In genomic region chr3:78994174-78995027, GRCh38 we compare ENCODE assay signal across 1 cellular context.
TF ChIP-seq lines count a peak whose summit lies in the region.

No MANE protein-coding gene starts in this region.

TF ChIP-seq in HEK293, 187 proteins besides CTCF, POLR2A, EP300 and RAD21 (continued from another document and continues in another):
- peak; percentile 66 for TF ChIP-seq INSM2 (tag by site-specific recombination; IDR thresholded peaks at IDR 0.05)
- no peak for TF ChIP-seq ZNF302 (tag by site-specific recombination; IDR thresholded peaks at IDR 0.05; ENCODE audit: low read depth)
- no peak for TF ChIP-seq ZNF169 (tag by site-specific recombination; IDR thresholded peaks at IDR 0.05)
- TF ChIP-seq ZNF211 (tag by site-specific recombination; IDR thresholded peaks at IDR 0.05; ENCODE audit: low read depth) = no peak
- TF ChIP-seq EGR2 (tag by site-specific recombination; IDR thresholded peaks at IDR 0.05; ENCODE audit: low read depth) = no peak
- no peak for TF ChIP-seq KLF1 (tag by site-specific recombination; IDR thresholded peaks at IDR 0.05)
- peak; percentile 90 for TF ChIP-seq OSR2 (tag by site-specific recombination; IDR thresholded peaks at IDR 0.05)
- no peak for TF ChIP-seq ELK4 (IDR thresholded peaks at IDR 0.05; ENCODE audit: borderline replicate concordance, low read depth, low read length)
- TF ChIP-seq MEIS1 (CRISPR knock-in tag; IDR thresholded peaks at IDR 0.05; ENCODE audit: borderline replicate concordance) = no peak
- TF ChIP-seq, protein P1, sequence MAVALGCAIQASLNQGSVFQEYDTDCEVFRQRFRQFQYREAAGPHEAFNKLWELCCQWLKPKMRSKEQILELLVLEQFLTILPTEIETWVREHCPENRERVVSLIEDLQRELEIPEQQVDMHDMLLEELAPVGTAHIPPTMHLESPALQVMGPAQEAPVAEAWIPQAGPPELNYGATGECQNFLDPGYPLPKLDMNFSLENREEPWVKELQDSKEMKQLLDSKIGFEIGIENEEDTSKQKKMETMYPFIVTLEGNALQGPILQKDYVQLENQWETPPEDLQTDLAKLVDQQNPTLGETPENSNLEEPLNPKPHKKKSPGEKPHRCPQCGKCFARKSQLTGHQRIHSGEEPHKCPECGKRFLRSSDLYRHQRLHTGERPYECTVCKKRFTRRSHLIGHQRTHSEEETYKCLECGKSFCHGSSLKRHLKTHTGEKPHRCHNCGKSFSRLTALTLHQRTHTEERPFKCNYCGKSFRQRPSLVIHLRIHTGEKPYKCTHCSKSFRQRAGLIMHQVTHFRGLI (tag by site-specific recombination; IDR thresholded peaks at IDR 0.05) = 0 out of 2 replicates have a peak, but pooled peaks have one; percentile 38
- no peak for TF ChIP-seq ZNF16 (tag by site-specific recombination; IDR thresholded peaks at IDR 0.05; ENCODE audit: low read depth)
- no peak for TF ChIP-seq ZNF391 (tag by site-specific recombination; IDR thresholded peaks at IDR 0.05; ENCODE audit: borderline replicate concordance, low read depth)
- TF ChIP-seq GLI4 (tag by site-specific recombination; IDR thresholded peaks at IDR 0.05) = no peak
- TF ChIP-seq ZNF155 (tag by site-specific recombination; IDR thresholded peaks at IDR 0.05) = no peak
- TF ChIP-seq ZNF571 (tag by site-specific recombination; IDR thresholded peaks at IDR 0.05) = no peak
- TF ChIP-seq ZNF501 (tag by site-specific recombination; IDR thresholded peaks at IDR 0.05) = no peak
- peak; percentile 97 for TF ChIP-seq FEZF1 (tag by site-specific recombination; IDR thresholded peaks at IDR 0.05)
- TF ChIP-seq ZNF660 (tag by site-specific recombination; IDR thresholded peaks at IDR 0.05) = no peak
- TF ChIP-seq, protein P2, sequence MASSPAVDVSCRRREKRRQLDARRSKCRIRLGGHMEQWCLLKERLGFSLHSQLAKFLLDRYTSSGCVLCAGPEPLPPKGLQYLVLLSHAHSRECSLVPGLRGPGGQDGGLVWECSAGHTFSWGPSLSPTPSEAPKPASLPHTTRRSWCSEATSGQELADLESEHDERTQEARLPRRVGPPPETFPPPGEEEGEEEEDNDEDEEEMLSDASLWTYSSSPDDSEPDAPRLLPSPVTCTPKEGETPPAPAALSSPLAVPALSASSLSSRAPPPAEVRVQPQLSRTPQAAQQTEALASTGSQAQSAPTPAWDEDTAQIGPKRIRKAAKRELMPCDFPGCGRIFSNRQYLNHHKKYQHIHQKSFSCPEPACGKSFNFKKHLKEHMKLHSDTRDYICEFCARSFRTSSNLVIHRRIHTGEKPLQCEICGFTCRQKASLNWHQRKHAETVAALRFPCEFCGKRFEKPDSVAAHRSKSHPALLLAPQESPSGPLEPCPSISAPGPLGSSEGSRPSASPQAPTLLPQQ (tag by site-specific recombination; IDR thresholded peaks at IDR 0.05) = peak; percentile 71
- no peak for TF ChIP-seq ZFP3 (tag by site-specific recombination; IDR thresholded peaks at IDR 0.05; ENCODE audit: low read depth)
- no peak for TF ChIP-seq ZFHX2 (tag by site-specific recombination; conservative IDR thresholded peaks at IDR 0.05)
- TF ChIP-seq ZBTB11 (tag by site-specific recombination; conservative IDR thresholded peaks at IDR 0.05; ENCODE audit: low read depth) = no peak
- TF ChIP-seq ZSCAN16 (tag by site-specific recombination; IDR thresholded peaks at IDR 0.05) = no peak
- no peak for TF ChIP-seq ZNF555 (tag by site-specific recombination; conservative IDR thresholded peaks at IDR 0.05)
- TF ChIP-seq ZNF843 (tag by site-specific recombination; IDR thresholded peaks at IDR 0.05) = peak; percentile 97
- peak; percentile 56; the same call in 1 of the 2 replicates for TF ChIP-seq KLF16 (tag by site-specific recombination; IDR thresholded peaks at IDR 0.05)
- no peak for TF ChIP-seq ZNF626 (tag by site-specific recombination; IDR thresholded peaks at IDR 0.05)
- no peak for TF ChIP-seq HOXA7 (CRISPR knock-in tag; IDR thresholded peaks at IDR 0.05; ENCODE audit: borderline replicate concordance)
- TF ChIP-seq, protein P3, sequence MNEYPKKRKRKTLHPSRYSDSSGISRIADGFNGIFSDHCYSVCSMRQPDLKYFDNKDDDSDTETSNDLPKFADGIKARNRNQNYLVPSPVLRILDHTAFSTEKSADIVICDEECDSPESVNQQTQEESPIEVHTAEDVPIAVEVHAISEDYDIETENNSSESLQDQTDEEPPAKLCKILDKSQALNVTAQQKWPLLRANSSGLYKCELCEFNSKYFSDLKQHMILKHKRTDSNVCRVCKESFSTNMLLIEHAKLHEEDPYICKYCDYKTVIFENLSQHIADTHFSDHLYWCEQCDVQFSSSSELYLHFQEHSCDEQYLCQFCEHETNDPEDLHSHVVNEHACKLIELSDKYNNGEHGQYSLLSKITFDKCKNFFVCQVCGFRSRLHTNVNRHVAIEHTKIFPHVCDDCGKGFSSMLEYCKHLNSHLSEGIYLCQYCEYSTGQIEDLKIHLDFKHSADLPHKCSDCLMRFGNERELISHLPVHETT (tag by site-specific recombination; IDR thresholded peaks at IDR 0.05) = peak; percentile 73
- peak; percentile 87 for TF ChIP-seq SCRT1 (tag by site-specific recombination; IDR thresholded peaks at IDR 0.05; ENCODE audit: borderline replicate concordance)
- TF ChIP-seq ZNF280D (tag by site-specific recombination; IDR thresholded peaks at IDR 0.05) = no peak
- no peak for TF ChIP-seq ZNF544 (tag by site-specific recombination; IDR thresholded peaks at IDR 0.05)
- 0 out of 2 replicates have a peak, but pooled peaks have one; percentile 56 for TF ChIP-seq ZEB2 (tag by site-specific recombination; IDR thresholded peaks at IDR 0.05)
- peak; percentile 85 for TF ChIP-seq SCRT2 (tag by site-specific recombination; IDR thresholded peaks at IDR 0.05)
- peak; percentile 69 for TF ChIP-seq ZNF629 (tag by site-specific recombination; IDR thresholded peaks at IDR 0.05)
- TF ChIP-seq ZNF747 (tag by site-specific recombination; IDR thresholded peaks at IDR 0.05) = no peak
- TF ChIP-seq, protein P4, sequence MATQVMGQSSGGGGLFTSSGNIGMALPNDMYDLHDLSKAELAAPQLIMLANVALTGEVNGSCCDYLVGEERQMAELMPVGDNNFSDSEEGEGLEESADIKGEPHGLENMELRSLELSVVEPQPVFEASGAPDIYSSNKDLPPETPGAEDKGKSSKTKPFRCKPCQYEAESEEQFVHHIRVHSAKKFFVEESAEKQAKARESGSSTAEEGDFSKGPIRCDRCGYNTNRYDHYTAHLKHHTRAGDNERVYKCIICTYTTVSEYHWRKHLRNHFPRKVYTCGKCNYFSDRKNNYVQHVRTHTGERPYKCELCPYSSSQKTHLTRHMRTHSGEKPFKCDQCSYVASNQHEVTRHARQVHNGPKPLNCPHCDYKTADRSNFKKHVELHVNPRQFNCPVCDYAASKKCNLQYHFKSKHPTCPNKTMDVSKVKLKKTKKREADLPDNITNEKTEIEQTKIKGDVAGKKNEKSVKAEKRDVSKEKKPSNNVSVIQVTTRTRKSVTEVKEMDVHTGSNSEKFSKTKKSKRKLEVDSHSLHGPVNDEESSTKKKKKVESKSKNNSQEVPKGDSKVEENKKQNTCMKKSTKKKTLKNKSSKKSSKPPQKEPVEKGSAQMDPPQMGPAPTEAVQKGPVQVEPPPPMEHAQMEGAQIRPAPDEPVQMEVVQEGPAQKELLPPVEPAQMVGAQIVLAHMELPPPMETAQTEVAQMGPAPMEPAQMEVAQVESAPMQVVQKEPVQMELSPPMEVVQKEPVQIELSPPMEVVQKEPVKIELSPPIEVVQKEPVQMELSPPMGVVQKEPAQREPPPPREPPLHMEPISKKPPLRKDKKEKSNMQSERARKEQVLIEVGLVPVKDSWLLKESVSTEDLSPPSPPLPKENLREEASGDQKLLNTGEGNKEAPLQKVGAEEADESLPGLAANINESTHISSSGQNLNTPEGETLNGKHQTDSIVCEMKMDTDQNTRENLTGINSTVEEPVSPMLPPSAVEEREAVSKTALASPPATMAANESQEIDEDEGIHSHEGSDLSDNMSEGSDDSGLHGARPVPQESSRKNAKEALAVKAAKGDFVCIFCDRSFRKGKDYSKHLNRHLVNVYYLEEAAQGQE (tag by site-specific recombination; IDR thresholded peaks at IDR 0.05) = no peak
- peak; percentile 60; the same call in 1 of the 2 replicates for TF ChIP-seq ZIC2 (tag by site-specific recombination; IDR thresholded peaks at IDR 0.05)
- 0 out of 2 replicates have a peak, but pooled peaks have one; percentile 13 for TF ChIP-seq BCL11B (tag by site-specific recombination; IDR thresholded peaks at IDR 0.05; ENCODE audit: low read depth)
- TF ChIP-seq ZFP37 (tag by site-specific recombination; IDR thresholded peaks at IDR 0.05) = no peak
- TF ChIP-seq ZNF274 (IDR thresholded peaks at IDR 0.05; ENCODE audit: low read length) = no peak
- TF ChIP-seq ZNF274 (tag by site-specific recombination; IDR thresholded peaks at IDR 0.05; ENCODE audit: borderline replicate concordance) = no peak
- peak; percentile 88; the same call in 1 of the 2 replicates for TF ChIP-seq OVOL3 (tag by site-specific recombination; IDR thresholded peaks at IDR 0.05)
- no peak for TF ChIP-seq ZNF324 (tag by site-specific recombination; IDR thresholded peaks at IDR 0.05)
- TF ChIP-seq ZNF580 (tag by site-specific recombination; IDR thresholded peaks at IDR 0.05) = peak; percentile 97
- no peak for TF ChIP-seq ZNF202 (tag by site-specific recombination; IDR thresholded peaks at IDR 0.05; ENCODE audit: borderline replicate concordance)
